19 cellular contexts compared by ENCODE assay signal in genomic region chr20:5602346-5602745, GRCh38. TPM values are rescaled to one million over a fixed set of nuclear protein-coding genes. Genes with fewer than 3 reads are reported as not detected.
A peak's percentile ranks its signal among the peaks of the same experiment; 100 is the strongest.
DNase-seq lines count a peak whose midpoint lies in the region; ATAC-seq, FAIRE-seq and TF ChIP-seq lines count a peak whose summit lies in the region.
"Had no signal": no experiment of that assay in that cellular context is flagged by ENCODE, and none has a peak within 500 bp of the region (broad histone marks: within the 10 kb centered on the region; RNA-seq: fewer than 3 reads in every experiment).

No MANE protein-coding gene starts in this region.

- peak overlapping the region; percentile 30 to 71 for H3K27ac Mint-ChIP-seq in effector memory CD8-positive, alpha-beta T cell
- H3K27ac Mint-ChIP-seq in stimulated activated effector memory CD8-positive, alpha-beta T cell treated with anti-CD3 and anti-CD28 coated beads, Interleukin-12 subunit alpha, Interleukin-12 subunit beta, amount 100 ng/mL, for 72 hours, result peak overlapping the region; percentile 33
- H3K27ac Mint-ChIP-seq in CD8-positive, alpha-beta T cell, result no peak overlapping the region

- H3K36me3 Mint-ChIP-seq in effector memory CD8-positive, alpha-beta T cell (ENCODE audit: insufficient read depth), result peaks cover 75% of the 10 kb centered on the region
- H3K36me3 Mint-ChIP-seq in stimulated activated effector memory CD8-positive, alpha-beta T cell treated with anti-CD3 and anti-CD28 coated beads, Interleukin-12 subunit alpha, Interleukin-12 subunit beta, amount 100 ng/mL, for 72 hours, result peaks cover 87% of the 10 kb centered on the region
- peaks cover 64% of the 10 kb centered on the region for H3K36me3 Mint-ChIP-seq in CD8-positive, alpha-beta T cell

- peaks cover 45% of the 10 kb centered on the region for H3K36me3 ChIP-seq in right atrium auricular region
- H3K36me3 ChIP-seq in RWPE2 (ENCODE audit: low read depth), result peaks cover 96% of the 10 kb centered on the region
- H3K36me3 ChIP-seq in CD8-positive, alpha-beta T cell (ENCODE audit: insufficient read depth, low read length), result peaks cover 20% of the 10 kb centered on the region

- POLR2A ChIA-PET in CD8-positive, alpha-beta T cell (lab: Charles Lee), result interaction anchor here (1.3 kb wide), 1 partner anchor 8 kb away, joined by 3 read pairs; no protein-coding TSS in a partner anchor

- no peak for FAIRE-seq in GM19239 (lab: Jason Lieb, UNC)
- FAIRE-seq: endometrium, H54 had no signal

- H3K4me1 Mint-ChIP-seq in effector memory CD8-positive, alpha-beta T cell (ENCODE audit: low read depth in 2 of 2), result peaks cover 42 to 63% of the 10 kb centered on the region in 2 donors
- H3K4me1 Mint-ChIP-seq in stimulated activated effector memory CD8-positive, alpha-beta T cell treated with anti-CD3 and anti-CD28 coated beads, Interleukin-12 subunit alpha, Interleukin-12 subunit beta, amount 100 ng/mL, for 72 hours, result peaks cover 63% of the 10 kb centered on the region
- H3K4me1 Mint-ChIP-seq in CD8-positive, alpha-beta T cell (ENCODE audit: low read depth), result peaks cover 70% of the 10 kb centered on the region

- H3K4me3 ChIP-seq in right atrium auricular region (no peak overlapping the region), RWPE2 (ENCODE audit: severe bottlenecking) (no peak overlapping the region)
- H3K4me3 ChIP-seq in CD8-positive, alpha-beta T cell (ENCODE audit: low read depth, low read length), result no peak overlapping the region
- H3K4me3 ChIP-seq: heart left ventricle, sigmoid colon, stomach had no signal

- H3K4me3 Mint-ChIP-seq in effector memory CD8-positive, alpha-beta T cell, result peak overlapping the region in 1 of 2 donors; percentile 20
- no peak overlapping the region for H3K4me3 Mint-ChIP-seq in stimulated activated effector memory CD8-positive, alpha-beta T cell treated with anti-CD3 and anti-CD28 coated beads, Interleukin-12 subunit alpha, Interleukin-12 subunit beta, amount 100 ng/mL, for 72 hours
- no peak overlapping the region for H3K4me3 Mint-ChIP-seq in CD8-positive, alpha-beta T cell
- H3K4me3 Mint-ChIP-seq: nephron had no signal

- CTCF ChIA-PET in CD8-positive, alpha-beta T cell (lab: Charles Lee), result interaction anchor here (1.5 kb wide), 1 partner anchor 33 kb away, joined by 4 read pairs; no protein-coding TSS in a partner anchor

- peak; percentile 34 to 37 for ATAC-seq in left cardiac atrium
- peak; percentile 51 for ATAC-seq in RWPE2 (ENCODE audit: low read depth)
- no peak for ATAC-seq in effector memory CD8-positive, alpha-beta T cell (replicated peaks)
- ATAC-seq in stimulated activated effector memory CD8-positive, alpha-beta T cell treated with anti-CD3 and anti-CD28 coated beads, Interleukin-12 subunit alpha, Interleukin-12 subunit beta, amount 100 ng/mL, for 72 hours, result no peak
- no peak for ATAC-seq in CD8-positive, alpha-beta T cell

- no peaks in the 10 kb centered on the region for H3K9me3 ChIP-seq in right atrium auricular region
- no peaks in the 10 kb centered on the region for H3K9me3 ChIP-seq in RWPE2 (ENCODE audit: severe bottlenecking)
- no peaks in the 10 kb centered on the region for H3K9me3 ChIP-seq in CD8-positive, alpha-beta T cell (ENCODE audit: low read length)
- H3K9me3 ChIP-seq: heart left ventricle, sigmoid colon, stomach had no signal

- H3K27ac ChIP-seq in right atrium auricular region (no peak overlapping the region), RWPE2 (ENCODE audit: poor library complexity, severe bottlenecking) (peak overlapping the region; percentile 4)
- H3K27ac ChIP-seq in CD8-positive, alpha-beta T cell (ENCODE audit: low read depth, low read length), result no peak overlapping the region
- H3K27ac ChIP-seq: heart left ventricle, sigmoid colon had no signal

- peaks cover 0 to 23% of the 10 kb centered on the region in 2 donors for H3K4me1 ChIP-seq in right atrium auricular region
- H3K4me1 ChIP-seq in RWPE2 (ENCODE audit: insufficient read depth, poor library complexity, severe bottlenecking), result peaks cover 22% of the 10 kb centered on the region
- peaks cover 44% of the 10 kb centered on the region for H3K4me1 ChIP-seq in CD8-positive, alpha-beta T cell (ENCODE audit: insufficient read depth, low read length)

- H3K27me3 Mint-ChIP-seq in effector memory CD8-positive, alpha-beta T cell, result no peaks in the 10 kb centered on the region
- no peaks in the 10 kb centered on the region for H3K27me3 Mint-ChIP-seq in CD8-positive, alpha-beta T cell (ENCODE audit: low read depth)

- DNase-seq in left cardiac atrium (no peak), right atrium auricular region (ENCODE audit: low spot score) (no peak), RWPE2 (ENCODE audit: low spot score) (no peak), GM19239 (ENCODE audit: insufficient read length, low spot score) (no peak)
- DNase-seq in effector memory CD8-positive, alpha-beta T cell, result no peak
- DNase-seq in stimulated activated effector memory CD8-positive, alpha-beta T cell treated with anti-CD3 and anti-CD28 coated beads, Interleukin-12 subunit alpha, Interleukin-12 subunit beta, amount 100 ng/mL, for 72 hours (ENCODE audit: low spot score in 2 of 2), result no peak
- DNase-seq in stimulated activated naive CD4-positive, alpha-beta T cell treated with Interleukin-2 at 50 U/mL for 16 hours (lab: John Stamatoyannopoulos, UW), result no peak
- DNase-seq in CD8-positive, alpha-beta T cell, result no peak
- DNase-seq: heart left ventricle; Kasumi-1; left colon; NCI-H1930; SIG-M5; sigmoid colon; stimulated activated CD4-positive, alpha-beta T cell treated with anti-CD3 and anti-CD28 coated beads, Interleukin-4, amount 100 ng/mL, for 4 hours; stomach had no signal

- no peak for TF ChIP-seq CTCF in right atrium auricular region (IDR thresholded peaks at IDR 0.05)
- no peak for TF ChIP-seq CTCF in RWPE2 (IDR thresholded peaks at IDR 0.05; ENCODE audit: poor library complexity, severe bottlenecking)
- no peak for TF ChIP-seq CTCF in CD8-positive, alpha-beta T cell (IDR thresholded peaks at IDR 0.05)

- H3K27me3 ChIP-seq in right atrium auricular region (no peaks in the 10 kb centered on the region), RWPE2 (ENCODE audit: insufficient read depth, poor library complexity, severe bottlenecking) (no peaks in the 10 kb centered on the region)
- H3K27me3 ChIP-seq in CD8-positive, alpha-beta T cell (ENCODE audit: insufficient read depth, low read length), result no peaks in the 10 kb centered on the region
- H3K27me3 ChIP-seq: heart left ventricle, sigmoid colon, stomach had no signal

- intact Hi-C loops in left cardiac atrium (cut with DNase I), result no loop called here
- intact Hi-C loops in CD8-positive, alpha-beta T cell (cut with DNase I, micrococcal nuclease), result no loop called here

- H3K9me3 Mint-ChIP-seq in effector memory CD8-positive, alpha-beta T cell, result no peaks in the 10 kb centered on the region
- H3K9me3 Mint-ChIP-seq in stimulated activated effector memory CD8-positive, alpha-beta T cell treated with anti-CD3 and anti-CD28 coated beads, Interleukin-12 subunit alpha, Interleukin-12 subunit beta, amount 100 ng/mL, for 72 hours, result no peaks in the 10 kb centered on the region
- no peaks in the 10 kb centered on the region for H3K9me3 Mint-ChIP-seq in CD8-positive, alpha-beta T cell
- H3K9me3 Mint-ChIP-seq: nephron had no signal

RNA-seq across cellular contexts. Expression of gene GPCPD1, which starts 8.5 kb away (rescaled TPM):
- total RNA-seq in left cardiac atrium, result 10 to 100 TPM; 22.6 to 39.0 TPM
- total RNA-seq in right atrium auricular region, result 10 to 100 TPM; 11.0 to 13.8 TPM
- total RNA-seq in CD8-positive, alpha-beta T cell, result 100 to 1,000 TPM; 185 to 191 TPM

Comparison
In these comparisons a context has a peak if more than half of its experiments do, and no peak if none do; other contexts are left out.
1. ATAC-seq: peak in left cardiac atrium (2 of 2) and RWPE2 (single experiment); none in effector memory CD8-positive, alpha-beta T cell (single experiment), stimulated activated effector memory CD8-positive, alpha-beta T cell treated with anti-CD3 and anti-CD28 coated beads, Interleukin-12 subunit alpha, Interleukin-12 subunit beta, amount 100 ng/mL, for 72 hours (single experiment) and CD8-positive, alpha-beta T cell (single experiment).
2. RNA of gene GPCPD1, which starts 8.5 kb away (total RNA-seq): 185 to 191 TPM in CD8-positive, alpha-beta T cell; 22.6 to 39.0 TPM in left cardiac atrium and 11.0 to 13.8 TPM in right atrium auricular region; every median in the first group is over 4 times any median in the second.